ENCODE assay signal across 8 cellular contexts in genomic region chr5:132556511-132557424, GRCh38. TPM values are rescaled to one million over a fixed set of nuclear protein-coding genes. Genes with fewer than 3 reads are reported as not detected.
DNase-seq lines count a peak whose midpoint lies in the region; ATAC-seq, FAIRE-seq and TF ChIP-seq lines count a peak whose summit lies in the region.

Gene RAD50, plus strand, starts transcription at chr5:132556977. Its CDS starts 348 bp downstream, at chr5:132557325.

- no peaks in the 10 kb centered on the region for H4K20me1 ChIP-seq in H1 (replicated peaks in 1 of 2; ENCODE audit: control insufficient read depth in 1 of 2, insufficient read depth in 2 of 2, low read length in 2 of 2)

- TF ChIP-seq EP300 in H1 (IDR thresholded peaks at IDR 0.05; ENCODE audit: borderline replicate concordance in 1 of 2, low read depth in 2 of 2, low read length in 2 of 2), result no peak

- peak within 1 kb of the TSS; percentile 79 for H3K18ac ChIP-seq in H1 (ENCODE audit: extremely low read depth, low read length)
- peak within 1 kb of the TSS; percentile 60 to 99 for H3K18ac ChIP-seq in mesenchymal stem cell (ENCODE audit: low read depth in 1 of 2, low read length in 2 of 2)

- ATAC-seq in GM21367 (IDR thresholded peaks at IDR 0.05; ENCODE audit: unreplicated experiment), result peak; percentile 95

- H3K27me3 ChIP-seq in H1 (replicated peaks in 1 of 4; ENCODE audit: control insufficient read depth in 3 of 4, extremely low read depth in 1 of 4, insufficient read depth in 3 of 4, low read length in 3 of 4), result no peaks in the 10 kb centered on the region
- H3K27me3 ChIP-seq in mesenchymal stem cell (ENCODE audit: control insufficient read depth in 1 of 2, insufficient read depth in 1 of 2, low read length in 2 of 2), result no peaks in the 10 kb centered on the region

- FAIRE-seq in HTR-8/SVneo (lab: Jason Lieb, UNC), result peak; percentile 57
- no peak for FAIRE-seq in H1 (lab: Jason Lieb, UNC)

- peak within 1 kb of the TSS; percentile 93 for H4K5ac ChIP-seq in H1 (ENCODE audit: insufficient read length, low read depth, low read length)

- no peak within 1 kb of the TSS; the same call in 1 of the 2 replicates for H2BK20ac ChIP-seq in H1 (ENCODE audit: low read length)

- H3K23me2 ChIP-seq in H1 (ENCODE audit: low read depth, low read length), result peaks cover 9% of the 10 kb centered on the region

- H3K79me1 ChIP-seq in H1 (ENCODE audit: low read depth, low read length), result no peaks in the 10 kb centered on the region
- H3K79me1 ChIP-seq in mesenchymal stem cell (replicated peaks; ENCODE audit: low read length, poor library complexity, severe bottlenecking), result peaks cover 12% of the 10 kb centered on the region

- H3K4me3 ChIP-seq in H1 (ENCODE audit: extremely low read depth in 1 of 4, insufficient read depth in 2 of 4, low read depth in 3 of 4, low read length in 4 of 4) (peak within 1 kb of the TSS; percentile 65 to 78 (median 76)), mesenchymal stem cell (ENCODE audit: insufficient read depth in 1 of 2, low read depth in 1 of 2, low read length in 2 of 2) (peak within 1 kb of the TSS; percentile 67 to 99)

- H2AK5ac ChIP-seq in H1 (ENCODE audit: low read depth, low read length), result no peak within 1 kb of the TSS
- H2AK5ac ChIP-seq in mesenchymal stem cell (ENCODE audit: low read length, severe bottlenecking), result peak within 1 kb of the TSS; percentile 16

- peak within 1 kb of the TSS; percentile 85; the same call in 1 of the 2 replicates for H2BK5ac ChIP-seq in H1 (ENCODE audit: low read depth, low read length)
- peak within 1 kb of the TSS; percentile 48 for H2BK5ac ChIP-seq in mesenchymal stem cell (ENCODE audit: low read depth, low read length, poor library complexity, severe bottlenecking)

- H3K4ac ChIP-seq in H1 (replicated peaks; ENCODE audit: insufficient read length, low read depth, low read length), result peak within 1 kb of the TSS; percentile 44
- peak within 1 kb of the TSS; percentile 52 to 97 for H3K4ac ChIP-seq in mesenchymal stem cell (ENCODE audit: low read depth in 1 of 2, low read length in 2 of 2)

- H3K14ac ChIP-seq in H1 (ENCODE audit: insufficient read length) (no peak within 1 kb of the TSS), mesenchymal stem cell (ENCODE audit: low read length in 2 of 2) (peak within 1 kb of the TSS in 1 of 2 experiments; percentile 91)

- TF ChIP-seq POLR2A in H1 (IDR thresholded peaks at IDR 0.05; ENCODE audit: control extremely low read depth in 1 of 2, low read depth in 2 of 2, low read length in 2 of 2), result peak; percentile 62 to 92

- H2BK120ac ChIP-seq in H1 (replicated peaks; ENCODE audit: low read depth, low read length) (no peak within 1 kb of the TSS), mesenchymal stem cell (ENCODE audit: low read depth, low read length) (peak within 1 kb of the TSS; percentile 65)

- H3K36me3 ChIP-seq in H1 (ENCODE audit: control insufficient read depth in 2 of 4, insufficient read depth in 4 of 4, low read length in 3 of 4) (peaks cover 0 to 25% (median 5%) of the 10 kb centered on the region in 4 experiments; a peak in 3 of 8 replicates), mesenchymal stem cell (ENCODE audit: control insufficient read depth in 1 of 2, insufficient read depth in 2 of 2, low read depth in 1 of 2, low read length in 2 of 2) (peaks cover 2 to 25% of the 10 kb centered on the region in 2 experiments)

- WGBS in H1 (ENCODE audit: extremely low coverage in 1 of 2, insufficient coverage in 1 of 2, insufficient read length in 1 of 2, insufficient replicate concordance in 2 of 2, low coverage in 1 of 2, low lambda C conversion rate in 2 of 2, missing lambda C conversion rate in 1 of 2), 2 experiments, result 11% methylated on average over 56 of the region's 60 CpGs; no CpG with 5 or more reads in 1 of the 2 experiments
- 11% methylated on average over 54 of the region's 60 CpGs for WGBS in mesenchymal stem cell

- peak within 1 kb of the TSS; percentile 86 for H4K91ac ChIP-seq in H1 (replicated peaks; ENCODE audit: insufficient read length, low read length)
- peak within 1 kb of the TSS; percentile 96 for H4K91ac ChIP-seq in mesenchymal stem cell (ENCODE audit: low read length)

- POLR2A ChIA-PET in H1 (lab: Charles Lee; ENCODE audit: partially characterized antibody), result interaction anchor here (0.6 to 1.0 kb wide), 4 partner anchors 29 to 434 kb away, joined by 3 to 5 read pairs (median 3); no protein-coding TSS in a partner anchor

- TF ChIP-seq CTCF in H1 (IDR thresholded peaks at IDR 0.05; ENCODE audit: control extremely low read depth in 1 of 3, insufficient read depth in 1 of 3, low read depth in 1 of 3, low read length in 3 of 3), result no peak

- peaks cover 0 to 11% of the 10 kb centered on the region in 2 experiments; a peak in 2 of 4 replicates for H3K79me2 ChIP-seq in H1 (ENCODE audit: control insufficient read depth in 1 of 2, insufficient read depth in 2 of 2, low read length in 2 of 2)

- TF ChIP-seq RAD21 in H1 (IDR thresholded peaks at IDR 0.05 in 1 of 2, conservative IDR thresholded peaks at IDR 0.05 in 1 of 2; ENCODE audit: low read depth in 2 of 2, low read length in 2 of 2), result no peak

- H3K27ac ChIP-seq in H1 (ENCODE audit: low read depth, low read length) (peak within 1 kb of the TSS; percentile 69; the same call in 1 of the 2 replicates), mesenchymal stem cell (ENCODE audit: low read length, poor library complexity, severe bottlenecking) (peak within 1 kb of the TSS; percentile 76)

- H2AFZ ChIP-seq in H1 (ENCODE audit: low read length) (peak within 1 kb of the TSS; percentile 27), mesenchymal stem cell (ENCODE audit: low read depth, low read length) (peak within 1 kb of the TSS; percentile 100)

- H3K4me2 ChIP-seq in H1 (ENCODE audit: insufficient read depth in 1 of 2, low read depth in 2 of 2, low read length in 2 of 2) (peak within 1 kb of the TSS; percentile 78 to 85), mesenchymal stem cell (ENCODE audit: low read length, poor library complexity, severe bottlenecking) (peak within 1 kb of the TSS; percentile 77)

- CTCF ChIA-PET in H1 (lab: Charles Lee; ENCODE audit: partially characterized antibody), result no interaction called here

- peak within 1 kb of the TSS; percentile 96 for H4K8ac ChIP-seq in H1 (ENCODE audit: extremely low read depth, insufficient read depth, low read length)
- H4K8ac ChIP-seq in mesenchymal stem cell (ENCODE audit: low read length), result peak within 1 kb of the TSS; percentile 98

- H3K23ac ChIP-seq in H1 (ENCODE audit: insufficient read length) (no peak within 1 kb of the TSS), mesenchymal stem cell (ENCODE audit: low read length in 2 of 2) (peak within 1 kb of the TSS in 1 of 2 experiments; percentile 99)

- H3K56ac ChIP-seq in H1 (replicated peaks; ENCODE audit: insufficient read length, low read depth, low read length), result peak within 1 kb of the TSS; percentile 78

- H3K4me1 ChIP-seq in H1 (replicated peaks in 1 of 4; ENCODE audit: control insufficient read depth in 3 of 4, insufficient read depth in 4 of 4, low read length in 3 of 4), result peaks cover 0 to 2% (median 0%) of the 10 kb centered on the region in 4 experiments; a peak in 3 of 7 replicates
- H3K4me1 ChIP-seq in mesenchymal stem cell (ENCODE audit: control insufficient read depth, insufficient read depth, low read depth, low read length), result peaks cover 7% of the 10 kb centered on the region

- peak within 1 kb of the TSS; percentile 46; the same call in 1 of the 2 replicates for H2BK15ac ChIP-seq in H1 (ENCODE audit: low read length)
- peak within 1 kb of the TSS; percentile 78 for H2BK15ac ChIP-seq in mesenchymal stem cell (ENCODE audit: low read depth, poor library complexity, severe bottlenecking)

- H2BK12ac ChIP-seq in H1 (ENCODE audit: low read depth, low read length) (no peak within 1 kb of the TSS; the same call in 1 of the 2 replicates), mesenchymal stem cell (ENCODE audit: low read length in 2 of 2) (peak within 1 kb of the TSS in 1 of 2 experiments; percentile 52)

- H3K9me3 ChIP-seq in H1 (ENCODE audit: insufficient read depth in 2 of 2, low read depth in 1 of 2, low read length in 1 of 2), result no peaks in the 10 kb centered on the region
- no peaks in the 10 kb centered on the region for H3K9me3 ChIP-seq in mesenchymal stem cell (ENCODE audit: control insufficient read depth, low read length)

- DNase-seq in COR-L47 (lab: John Stamatoyannopoulos, UW) (peak; percentile 93), HTR-8/SVneo (ENCODE audit: insufficient read length, low spot score) (peak; percentile 79), NOMO-1 treated with DMSO at 0.1 percent for 48 hours (lab: John Stamatoyannopoulos, UW; ENCODE audit: unreplicated experiment) (peak; percentile 79), H1 (ENCODE audit: low read depth in 1 of 2, low spot score in 2 of 2) (peak; percentile 68 to 90), mesenchymal stem cell (peak; percentile 86)
- peak; percentile 73 to 92 (median 89) for DNase-seq in activated CD8-positive, alpha-beta memory T cell treated with anti-CD3 and anti-CD28 coated beads for 48 hours (ENCODE audit: low read depth in 2 of 3, low spot score in 2 of 3)
- DNase-seq in stimulated activated CD8-positive, alpha-beta memory T cell treated with anti-CD3 and anti-CD28 coated beads, Interleukin-12 subunit alpha, Interleukin-12 subunit beta, amount 100 ng/mL, for 24 hours (ENCODE audit: extremely low read depth), result peak; percentile 84

- H3K9ac ChIP-seq in H1 (replicated peaks in 1 of 4; ENCODE audit: extremely low read depth in 1 of 4, low read depth in 3 of 4, low read length in 3 of 4), result peak within 1 kb of the TSS; percentile 43 to 88 (median 78)
- H3K9ac ChIP-seq in mesenchymal stem cell (ENCODE audit: low read length), result peak within 1 kb of the TSS; percentile 95

TF ChIP-seq in H1, 55 proteins besides CTCF, POLR2A, EP300 and RAD21 (continues in another document):
- TF ChIP-seq POLR2AphosphoS5 (IDR thresholded peaks at IDR 0.05; ENCODE audit: low read depth, low read length) (peak; percentile 94), HDAC2 (IDR thresholded peaks at IDR 0.05; ENCODE audit: borderline replicate concordance in 1 of 2, low read depth in 2 of 2, low read length in 2 of 2) (peak; percentile 78 to 90; a peak in 2 of 4 replicates), CREB1 (IDR thresholded peaks at IDR 0.05) (peak; percentile 65), NANOG (IDR thresholded peaks at IDR 0.05; ENCODE audit: insufficient read depth, low read depth, low read length, poor library complexity, severe bottlenecking) (no peak), SIX5 (IDR thresholded peaks at IDR 0.05; ENCODE audit: low read depth, low read length) (no peak), JUND (IDR thresholded peaks at IDR 0.05; ENCODE audit: low read length) (no peak)

RNA-seq across cellular contexts. Expression of gene RAD50, which starts in this region (rescaled TPM):
- 39.4 and 40.8 TPM in 2 replicates for total RNA-seq in H1 (2021; fragmentation: NEBNext Ultra II Directional; extraction: Animal tissue kit (Norgen Biotek cat#: 25700))
- 6.4 and 10.1 TPM in 2 replicates for polyA plus RNA-seq in H1 (2011; rRNA removed)
- 13.2 TPM for polyA plus RNA-seq in H1 (2011; cell fraction: cytosol; rRNA removed)
- polyA plus RNA-seq in H1 (2011; cell fraction: nucleus; rRNA removed), result 10.5 TPM
- polyA plus RNA-seq in H1 (2012, experiment 1 of 2), result 21.4 to 30.0 TPM (median 26.5 TPM) in 4 replicates
- polyA plus RNA-seq in H1 (2012, experiment 2 of 2), result 1.1 TPM
- 29.0 TPM for polyA plus RNA-seq in H1 (2013, experiment 1 of 2)
- 28.1 TPM for polyA plus RNA-seq in H1 (2013, experiment 2 of 2)
- polyA minus RNA-seq in H1 (2011; rRNA and poly(A)+ RNA removed), result 29.8 and 30.5 TPM in 2 replicates
- polyA minus RNA-seq in H1 (2011; cell fraction: cytosol; rRNA and poly(A)+ RNA removed), result 20.6 TPM
- polyA minus RNA-seq in H1 (2011; cell fraction: nucleus; rRNA and poly(A)+ RNA removed), result 37.9 TPM
- polyA plus RNA-seq in mesenchymal stem cell (2013, experiment 1 of 2), result 20.7 TPM
- polyA plus RNA-seq in mesenchymal stem cell (2013, experiment 2 of 2), result 19.7 TPM

Comparison
In these comparisons a context has a peak if more than half of its experiments do, and no peak if none do; other contexts are left out.
1. Peak in every context shown above with its lines: DNase-seq, ATAC-seq, H3K4me3 ChIP-seq and H3K27ac ChIP-seq.